ENCODE assay signal across 20 cellular contexts in genomic region chr5:110588241-110588962, GRCh38.
"Had no signal": no experiment of that assay in that cellular context is flagged by ENCODE, and none has a peak within 500 bp of the region (broad histone marks: within the 10 kb centered on the region; RNA-seq: fewer than 3 reads in every experiment).

No MANE protein-coding gene starts in this region.

- DNase-seq: activated CD4-positive, alpha-beta memory T cell treated with anti-CD3 and anti-CD28 coated beads, Interleukin-2, amount 10 ng/mL, durations not matched to agents 7 days and 5 days; activated CD4-positive, alpha-beta T cell treated with anti-CD3 and anti-CD28 coated beads for 1 hour; activated CD4-positive, alpha-beta T cell treated with anti-CD3 and anti-CD28 coated beads, Interleukin-2, amount 10 ng/mL, durations not matched to agents 24 days and 14 days; activated gamma-delta T cell; activated naive CD4-positive, alpha-beta T cell treated with anti-CD3 and anti-CD28 coated beads for 36 hours; activated naive CD8-positive, alpha-beta T cell treated with anti-CD3 and anti-CD28 coated beads for 36 hours; activated T-cell treated with anti-CD3 and anti-CD28 coated beads for 4 hours; activated T-cell treated with anti-CD3 and anti-CD28 coated beads, Interleukin-2, amount 50 U/mL, for 48 hours; brain microvascular endothelial cell; Karpas-422; MM.1S; NCI-H1105 treated with DMSO at 0.1 percent for 48 hours; NCI-H1436 treated with DMSO at 0.1 percent for 48 hours; NCI-H1930; NCI-H524; PC-3; SHP77 had no signal

- H3K36me3 ChIP-seq: brain microvascular endothelial cell, cardiac muscle cell, SJSA1 had no signal

- H3K4me3 ChIP-seq: cardiac muscle cell, K562, SJSA1 had no signal

- H3K27me3 ChIP-seq: brain microvascular endothelial cell, cardiac muscle cell, SJSA1 had no signal

- H3K9me3 ChIP-seq: SJSA1 had no signal

- H3K27ac ChIP-seq: brain microvascular endothelial cell, cardiac muscle cell, SJSA1 had no signal

- H3K4me1 ChIP-seq: SJSA1 had no signal
